ENCODE assay signal across 1 cellular context in genomic region chr4:119139316-119139715, GRCh38.
TF ChIP-seq lines count a peak whose summit lies in the region.

No MANE protein-coding gene starts in this region.

TF ChIP-seq in HepG2, 621 proteins besides CTCF, POLR2A, EP300 and RAD21 (continued from another document):
- no peak for TF ChIP-seq NFAT5 (CRISPR knock-in tag; IDR thresholded peaks at IDR 0.05)
